1 cellular context compared by ENCODE assay signal in the genomic region with DNA sequence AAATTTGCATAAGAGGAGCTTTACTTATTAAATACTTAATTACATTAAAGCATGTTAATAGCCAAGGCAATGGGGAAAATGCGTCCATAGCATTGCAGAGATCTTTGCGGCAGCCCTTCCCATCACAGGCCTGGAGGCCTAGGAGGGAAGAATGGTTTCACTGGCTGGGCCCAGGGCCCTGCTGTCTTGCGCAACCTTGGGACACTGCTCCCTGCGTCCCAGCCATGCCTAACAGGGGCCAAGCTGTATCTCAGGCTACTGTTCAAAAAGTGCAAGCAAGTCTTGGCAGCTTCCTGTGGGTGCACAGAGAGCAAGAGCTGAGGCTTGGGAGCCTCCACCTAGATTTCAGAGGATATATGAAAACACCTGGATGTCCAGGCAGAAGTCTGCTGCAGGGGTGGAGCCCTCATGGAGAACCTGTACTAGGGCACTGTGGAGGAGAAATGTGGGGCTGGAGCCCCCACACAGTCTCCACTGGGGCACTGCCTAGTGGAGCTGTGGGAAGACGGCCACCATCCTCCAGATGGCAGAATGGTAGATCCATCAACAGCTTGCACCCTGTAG.
TF ChIP-seq lines count a peak whose summit lies in the region.

No MANE protein-coding gene starts in this region.

TF ChIP-seq in IMR-90, 13 proteins besides CTCF, POLR2A, EP300 and RAD21:
- TF ChIP-seq CEBPB (IDR thresholded peaks at IDR 0.05; ENCODE audit: low read depth, low read length) (peak; percentile 67), MXI1 (IDR thresholded peaks at IDR 0.05; ENCODE audit: borderline replicate concordance, low read depth, low read length) (no peak), BHLHE40 (IDR thresholded peaks at IDR 0.05; ENCODE audit: low read depth, low read length) (no peak), NFE2L2 (IDR thresholded peaks at IDR 0.05; ENCODE audit: low read depth, low read length) (no peak), RCOR1 (IDR thresholded peaks at IDR 0.05; ENCODE audit: insufficient replicate concordance, low read length) (no peak)
- TF ChIP-seq, protein P1, sequence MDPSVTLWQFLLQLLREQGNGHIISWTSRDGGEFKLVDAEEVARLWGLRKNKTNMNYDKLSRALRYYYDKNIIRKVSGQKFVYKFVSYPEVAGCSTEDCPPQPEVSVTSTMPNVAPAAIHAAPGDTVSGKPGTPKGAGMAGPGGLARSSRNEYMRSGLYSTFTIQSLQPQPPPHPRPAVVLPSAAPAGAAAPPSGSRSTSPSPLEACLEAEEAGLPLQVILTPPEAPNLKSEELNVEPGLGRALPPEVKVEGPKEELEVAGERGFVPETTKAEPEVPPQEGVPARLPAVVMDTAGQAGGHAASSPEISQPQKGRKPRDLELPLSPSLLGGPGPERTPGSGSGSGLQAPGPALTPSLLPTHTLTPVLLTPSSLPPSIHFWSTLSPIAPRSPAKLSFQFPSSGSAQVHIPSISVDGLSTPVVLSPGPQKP (IDR thresholded peaks at IDR 0.05; ENCODE audit: borderline replicate concordance, low read depth, low read length): no peak
